13 cellular contexts compared by ENCODE assay signal in genomic region chr1:244218220-244218619, GRCh38.
"Had no signal": no experiment of that assay in that cellular context is flagged by ENCODE, and none has a peak within 500 bp of the region (broad histone marks: within the 10 kb centered on the region; RNA-seq: fewer than 3 reads in every experiment).

No MANE protein-coding gene starts in this region.

- DNase-seq: activated CD4-positive, alpha-beta T cell treated with anti-CD3 and anti-CD28 coated beads, Interleukin-2, amount 10 ng/mL, durations not matched to agents 24 days and 14 days; activated CD4-positive, CD25-positive, alpha-beta regulatory T cell; activated CD8-positive, alpha-beta memory T cell treated with anti-CD3 and anti-CD28 coated beads, Interleukin-2, amount 50 U/mL, for 48 hours; activated naive CD4-positive, alpha-beta T cell treated with Interleukin-2 at 50 U/mL for 16 hours; activated T-cell treated with anti-CD3 and anti-CD28 coated beads, Interleukin-2, amount 50 U/mL, for 72 hours; dermis blood vessel endothelial cell; kidney glomerular epithelial cell; right cardiac atrium; stimulated activated CD4-positive, alpha-beta T cell treated with anti-CD3 and anti-CD28 coated beads, Interleukin-15, amount 100 ng/mL, for 24 hours; stimulated activated CD4-positive, alpha-beta T cell treated with anti-CD3 and anti-CD28 coated beads, Interleukin-4, amount 100 ng/mL, for 1 hour; stimulated activated naive B cell treated with anti-CD40 and anti-IgM and Interleukin-4, amounts not matched to agents 10 μg/mL and 1 μg/mL and 100 μg/mL, for 72 hours; trophoblast cell had no signal

- H3K4me3 ChIP-seq: skin epidermis had no signal

- H3K27ac ChIP-seq: skin epidermis had no signal
